Comparison of ENCODE assay signal across 18 cellular contexts in the genomic region with DNA sequence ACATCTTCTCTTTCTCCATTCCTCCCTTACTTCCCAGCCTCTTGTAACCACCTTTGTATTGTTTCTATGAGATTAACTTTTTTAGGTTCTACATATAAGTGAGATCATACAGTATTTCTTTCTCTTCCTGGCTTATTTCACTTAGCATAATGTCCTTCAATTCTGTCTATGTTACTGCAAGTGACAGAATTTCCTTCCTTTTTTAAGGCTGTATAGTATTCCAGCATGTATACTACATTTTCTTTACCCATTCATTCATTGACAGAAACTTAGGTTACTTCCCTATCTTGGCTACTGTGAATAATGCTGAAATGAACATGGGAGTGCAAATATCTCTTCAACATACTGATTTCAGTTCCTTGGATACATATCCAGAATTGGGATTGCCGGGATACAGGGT. TPM values are rescaled to one million over a fixed set of nuclear protein-coding genes. Genes with fewer than 3 reads are reported as not detected.
DNase-seq lines count a peak whose midpoint lies in the region; ATAC-seq, FAIRE-seq and TF ChIP-seq lines count a peak whose summit lies in the region.
"Had no signal": no experiment of that assay in that cellular context is flagged by ENCODE, and none has a peak within 500 bp of the region (broad histone marks: within the 10 kb centered on the region; RNA-seq: fewer than 3 reads in every experiment).

No MANE protein-coding gene starts in this region.

- TF ChIP-seq EP300 in HepG2 (IDR thresholded peaks at IDR 0.05; ENCODE audit: low read depth in 2 of 2, low read length in 2 of 2) (no peak), HepG2 (CRISPR knock-in tag; IDR thresholded peaks at IDR 0.05; ENCODE audit: borderline replicate concordance) (no peak), K562 (IDR thresholded peaks at IDR 0.05; ENCODE audit: low read length) (no peak)

- TF ChIP-seq CTCF in HepG2 (CRISPR knock-in tag; IDR thresholded peaks at IDR 0.05) (no peak), right lobe of liver (IDR thresholded peaks at IDR 0.05) (no peak), K562 (IDR thresholded peaks at IDR 0.05 in 2 of 3, conservative IDR thresholded peaks at IDR 0.05 in 1 of 3; ENCODE audit: insufficient read depth in 2 of 3, low read depth in 1 of 3, low read length in 3 of 3) (no peak)

- H3K4me1 ChIP-seq in HepG2 (ENCODE audit: insufficient read depth, low read length) (peaks cover 14% of the 10 kb centered on the region), right lobe of liver (no peaks in the 10 kb centered on the region), K562 (replicated peaks in 1 of 2; ENCODE audit: control insufficient read depth in 2 of 2, insufficient read depth in 2 of 2, low read length in 2 of 2) (no peaks in the 10 kb centered on the region)

- BruUV-seq in HepG2 (replicated peaks; lab: Mats Ljungman, UMichigan) (no TSS peak), K562 (replicated peaks; lab: Mats Ljungman, UMichigan) (no TSS peak)

- H3K36me3 ChIP-seq in HepG2 (replicated peaks in 1 of 2; ENCODE audit: control insufficient read depth in 1 of 2, insufficient read depth in 2 of 2, low read length in 2 of 2) (peaks cover 0 to 11% of the 10 kb centered on the region in 2 experiments; a peak in 4 of 5 replicates), right lobe of liver (peaks cover 0 to 7% (median 0%) of the 10 kb centered on the region in 4 donors), K562 (ENCODE audit: control insufficient read depth, insufficient read depth, low read length) (peaks cover 48% of the 10 kb centered on the region; the same call in 1 of the 3 replicates)

- no peak overlapping the region for H3K4me3 ChIP-seq in HepG2 (replicated peaks in 1 of 3; ENCODE audit: insufficient read depth in 1 of 3, low read depth in 2 of 3, low read length in 3 of 3)
- H3K4me3 ChIP-seq in right lobe of liver: no peak overlapping the region
- H3K4me3 ChIP-seq in K562: no peak overlapping the region
- H3K4me3 ChIP-seq: GM12878 had no signal

- H3K9me3 ChIP-seq in HepG2 (ENCODE audit: low read length) (no peaks in the 10 kb centered on the region), right lobe of liver (no peaks in the 10 kb centered on the region), K562 (replicated peaks; ENCODE audit: control insufficient read depth, insufficient read depth, low read depth, low read length) (no peaks in the 10 kb centered on the region)

- H3K27ac ChIP-seq in HepG2 (ENCODE audit: extremely low read length, insufficient read depth, low read length) (no peak overlapping the region), right lobe of liver (no peak overlapping the region), K562 (ENCODE audit: extremely low read depth, low read depth, low read length) (no peak overlapping the region)

- H3K79me2 ChIP-seq in HepG2 (ENCODE audit: insufficient read depth, low read length): no peaks in the 10 kb centered on the region
- H3K79me2 ChIP-seq in K562 (ENCODE audit: control insufficient read depth, insufficient read depth, low read length): no peaks in the 10 kb centered on the region

- H2AFZ ChIP-seq in HepG2 (ENCODE audit: low read length) (no peak overlapping the region), K562 (ENCODE audit: low read depth, low read length) (no peak overlapping the region)

- DNase-seq in HepG2 (ENCODE audit: low spot score) (no peak), right lobe of liver (no peak), GM12892 (ENCODE audit: insufficient read length) (no peak), K562 (ENCODE audit: extremely low read depth in 1 of 4, low spot score in 3 of 4) (no peak), superior temporal gyrus (ENCODE audit: extremely low spot score) (no peak), kidney glomerular epithelial cell (lab: John Stamatoyannopoulos, UW) (no peak)
- DNase-seq: 8988T; C1 segment of cervical spinal cord; Calu3; CD4-positive, alpha-beta memory T cell; COR-L47; DMS53; DMS79 treated with DMSO at 0.1 percent for 48 hours; GOT3; H7; HCEC 1CT had no signal

- ATAC-seq in HepG2: no peak
- ATAC-seq in right lobe of liver: no peak
- ATAC-seq in K562: no peak
- no peak for ATAC-seq in GM21381 (IDR thresholded peaks at IDR 0.05; ENCODE audit: unreplicated experiment)
- ATAC-seq: GM12878 had no signal

- H4K20me1 ChIP-seq in HepG2 (ENCODE audit: insufficient read depth, low read length) (no peaks in the 10 kb centered on the region), K562 (replicated peaks; ENCODE audit: control insufficient read depth, insufficient read depth, low read length) (no peaks in the 10 kb centered on the region)

- H3K4me2 ChIP-seq in HepG2 (ENCODE audit: low read depth, low read length) (no peak overlapping the region), K562 (ENCODE audit: insufficient read depth, low read length) (no peak overlapping the region)

- no peaks in the 10 kb centered on the region for H3K9me1 ChIP-seq in K562 (ENCODE audit: control insufficient read depth, insufficient read depth, low read length)

- POLR2A ChIA-PET in HepG2 (lab: Yijun Ruan, JAX) (no interaction called here), K562 (lab: Yijun Ruan, JAX) (interaction anchor here (0.7 kb wide), 1 partner anchor 589 kb away, joined by 3 read pairs; no protein-coding TSS in a partner anchor)

- FAIRE-seq in HepG2 (lab: Jason Lieb, UNC): no peak
- FAIRE-seq in GM12892 (lab: Jason Lieb, UNC): peak; percentile 68
- FAIRE-seq in K562 (lab: Jason Lieb, UNC): no peak
- FAIRE-seq: GM12878 had no signal

- H3K27me3 ChIP-seq in HepG2 (ENCODE audit: control insufficient read depth in 1 of 2, insufficient read depth in 2 of 2, low read length in 2 of 2) (no peaks in the 10 kb centered on the region), right lobe of liver (no peaks in the 10 kb centered on the region), K562 (ENCODE audit: control insufficient read depth in 2 of 2, insufficient read depth in 2 of 2, low read length in 2 of 2) (no peaks in the 10 kb centered on the region)

- TF ChIP-seq RAD21 in HepG2 (CRISPR knock-in tag; IDR thresholded peaks at IDR 0.05): no peak
- no peak for TF ChIP-seq RAD21 in K562 (CRISPR knock-in tag; conservative IDR thresholded peaks at IDR 0.05 in 1 of 2, IDR thresholded peaks at IDR 0.05 in 1 of 2)

- 100% methylated on average over 1 of the region's 1 CpG for WGBS in HepG2 (ENCODE audit: low lambda C conversion rate)
- WGBS in right lobe of liver (ENCODE audit: insufficient coverage, low coverage, low lambda C conversion rate, missing lambda C conversion rate): 86% methylated on average over 1 of the region's 1 CpG
- WGBS in K562 (ENCODE audit: insufficient coverage, low coverage, missing lambda C conversion rate): 100% methylated on average over 1 of the region's 1 CpG

- in situ Hi-C loops in HepG2 (cut with HindIII; ENCODE audit: extremely low pct_ligation_motif_present, low pct_unique_long_range_greater_than_20kb) (no loop called here), K562 (cut with MboI) (no loop called here)

- TF ChIP-seq POLR2A in HepG2 (IDR thresholded peaks at IDR 0.05; ENCODE audit: insufficient read depth in 1 of 2, low read depth in 2 of 2, low read length in 2 of 2): no peak
- no peak for TF ChIP-seq POLR2A in right lobe of liver (IDR thresholded peaks at IDR 0.05)
- TF ChIP-seq POLR2A in GM12892 (IDR thresholded peaks at IDR 0.05; ENCODE audit: low read depth, low read length): no peak
- no peak for TF ChIP-seq POLR2A in K562 (conservative IDR thresholded peaks at IDR 0.05)

- intact Hi-C loops in HepG2 (cut with micrococcal nuclease; ENCODE audit: unreplicated experiment) (no loop called here), right lobe of liver (cut with DNase I) (no loop called here), K562 (cut with micrococcal nuclease) (no loop called here)

- CTCF ChIA-PET in HepG2 (lab: Yijun Ruan, JAX; ENCODE audit: low intra/inter-chr PET ratio, low total read pairs) (no interaction called here), K562 (lab: Yijun Ruan, JAX; ENCODE audit: low intra/inter-chr PET ratio) (no interaction called here)

- H3K9ac ChIP-seq in HepG2 (ENCODE audit: insufficient read depth, low read depth, low read length): no peak overlapping the region
- H3K9ac ChIP-seq in K562 (ENCODE audit: insufficient read depth in 1 of 2, low read depth in 2 of 2, low read length in 2 of 2): no peak overlapping the region

RNA-seq across cellular contexts. Expression of a gene that starts 18.2 kb away (rescaled TPM):
- 32.5 and 56.8 TPM in 2 replicates for total RNA-seq in HepG2 (2016; rRNA removed; fragmentation: Illumina TruSeq; extraction: Trizol)
- total RNA-seq in HepG2 (2016; cell fraction: cytosol; rRNA removed; fragmentation: Illumina TruSeq; extraction: Trizol; ENCODE audit: low read depth): 5.9 and 6.6 TPM in 2 replicates
- 32.1 and 53.5 TPM in 2 replicates for total RNA-seq in HepG2 (2016; cell fraction: insoluble cytoplasmic fraction; rRNA removed; fragmentation: Illumina TruSeq; extraction: Trizol)
- 10.2 and 12.2 TPM in 2 replicates for total RNA-seq in HepG2 (2016; cell fraction: membrane; rRNA removed; fragmentation: Illumina TruSeq; extraction: Trizol)
- 51.5 and 56.3 TPM in 2 replicates for total RNA-seq in HepG2 (2016; cell fraction: nucleus; rRNA removed; fragmentation: Illumina TruSeq; extraction: Trizol)
- polyA plus RNA-seq in HepG2 (2011; rRNA removed): 19.2 and 23.0 TPM in 2 replicates
- 13.3 and 19.4 TPM in 2 replicates for polyA plus RNA-seq in HepG2 (2011; cell fraction: cytosol; rRNA removed)
- 5.7 and 8.3 TPM in 2 replicates for polyA plus RNA-seq in HepG2 (2011; cell fraction: nucleus; rRNA removed)
- 32.5 and 34.9 TPM in 2 replicates for polyA plus RNA-seq in HepG2 (2012)
- polyA plus RNA-seq in HepG2 (2016; cell fraction: cytosol; fragmentation: Illumina TruSeq; extraction: Trizol; ENCODE audit: low read depth): 1.8 and 2.1 TPM in 2 replicates
- 26.9 and 32.0 TPM in 2 replicates for polyA plus RNA-seq in HepG2 (2016; cell fraction: insoluble cytoplasmic fraction; fragmentation: Illumina TruSeq; extraction: Trizol; ENCODE audit: low read depth)
- polyA plus RNA-seq in HepG2 (2016; cell fraction: membrane; fragmentation: Illumina TruSeq; extraction: Trizol; ENCODE audit: low read depth): 5.0 and 5.1 TPM in 2 replicates
- polyA plus RNA-seq in HepG2 (2016; cell fraction: nucleus; fragmentation: Illumina TruSeq; extraction: Trizol; ENCODE audit: insufficient read depth, low read depth): 56.6 and 62.3 TPM in 2 replicates
- 24.2 and 31.8 TPM in 2 replicates for polyA minus RNA-seq in HepG2 (2011; rRNA and poly(A)+ RNA removed; ENCODE audit: low replicate concordance)
- 24.0 and 24.4 TPM in 2 replicates for polyA minus RNA-seq in HepG2 (2011; cell fraction: cytosol; rRNA and poly(A)+ RNA removed)
- polyA minus RNA-seq in HepG2 (2011; cell fraction: nucleus; rRNA and poly(A)+ RNA removed): 41.6 and 41.8 TPM in 2 replicates
- total RNA-seq in right lobe of liver: 10 to 100 TPM; 11.3 to 18.4 (median 17.0) TPM
- 41.8 TPM for polyA plus RNA-seq in GM12892 (2012; ENCODE audit: missing spikeins)
- total RNA-seq in K562 (2011; cell fraction: chromatin; rRNA removed; ENCODE audit: low replicate concordance): 22.8 and 67.0 TPM in 2 replicates
- 22.5 and 25.8 TPM in 2 replicates for total RNA-seq in K562 (2011; cell fraction: nucleolus; rRNA removed)
- 41.6 and 55.7 TPM in 2 replicates for total RNA-seq in K562 (2011; cell fraction: nucleoplasm; rRNA removed)
- 21.5 and 24.7 TPM in 2 replicates for total RNA-seq in K562 (2014; rRNA removed)
- total RNA-seq in K562 (2014; rRNA removed; fragmentation: Illumina TruSeq; extraction: Trizol): 45.1 and 53.7 TPM in 2 replicates
- 38.2 and 39.6 TPM in 2 replicates for total RNA-seq in K562 (2015; rRNA removed; fragmentation: Illumina TruSeq; extraction: Trizol)
- total RNA-seq in K562 (2021): 34.7 and 38.9 TPM in 2 replicates
- polyA plus RNA-seq in K562 (2011; rRNA removed): 18.5 and 28.4 TPM in 2 replicates
- 6.8 and 12.0 TPM in 2 replicates for polyA plus RNA-seq in K562 (2011; cell fraction: cytosol; rRNA removed)
- 6.7 and 7.1 TPM in 2 replicates for polyA plus RNA-seq in K562 (2011; cell fraction: nucleus; rRNA removed)
- 22.8 and 29.5 TPM in 2 replicates for polyA plus RNA-seq in K562 (2012)
- polyA plus RNA-seq in K562 (2014; fragmentation: Illumina TruSeq; extraction: Trizol): 28.0 and 28.9 TPM in 2 replicates
- 100 to 1,000 TPM in 1 of 2 experiments, 10 to 100 TPM in 1; 77.3 to 101 TPM for polyA plus RNA-seq in K562 (2014; fragmentation: Nextera tagmentation; extraction: Ambion mirVana)
- 19.5 and 21.1 TPM in 2 replicates for polyA plus RNA-seq in K562 (2014; rRNA removed)
- polyA minus RNA-seq in K562 (2011; rRNA and poly(A)+ RNA removed): 29.7 and 31.8 TPM in 2 replicates
- polyA minus RNA-seq in K562 (2011; cell fraction: cytosol; rRNA and poly(A)+ RNA removed): 17.8 and 21.6 TPM in 2 replicates
- polyA minus RNA-seq in K562 (2011; cell fraction: nucleus; rRNA and poly(A)+ RNA removed): 16.3 and 34.8 TPM in 2 replicates
